Comparison of ENCODE assay signal across 8 cellular contexts in the genomic region with DNA sequence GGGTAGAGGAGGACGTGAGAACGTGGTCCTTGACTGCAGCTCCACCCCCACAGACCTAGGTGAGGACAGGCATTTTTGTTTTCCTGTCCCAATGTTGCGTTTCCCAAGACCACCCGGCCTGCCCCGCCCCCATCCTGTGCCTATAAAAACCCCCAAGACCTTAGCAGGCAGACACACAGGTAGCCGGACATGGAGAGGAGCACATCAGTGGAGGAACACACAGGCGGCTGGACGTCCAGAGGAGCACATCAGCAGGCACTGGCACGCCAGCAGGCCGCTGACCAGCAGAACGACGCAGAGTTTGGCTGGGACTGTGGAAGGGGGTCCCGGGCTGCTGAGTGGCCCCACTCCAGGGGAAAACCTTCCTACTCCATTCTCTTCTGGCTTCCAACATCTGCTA. TPM values are rescaled to one million over a fixed set of nuclear protein-coding genes. Genes with fewer than 3 reads are reported as not detected.
DNase-seq lines count a peak whose midpoint lies in the region; ATAC-seq lines count a peak whose summit lies in the region.

No MANE protein-coding gene starts in this region.

- peak; percentile 15 for DNase-seq in activated CD4-positive, alpha-beta T cell treated with anti-CD3 and anti-CD28 coated beads for 36 hours
- no peak for DNase-seq in activated CD4-positive, alpha-beta T cell treated with anti-CD3 and anti-CD28 coated beads, Interleukin-2, amount 50 U/mL, for 4 hours
- DNase-seq in activated CD8-positive, alpha-beta memory T cell treated with anti-CD3 and anti-CD28 coated beads, Interleukin-2, amount 10 ng/mL, durations not matched to agents 7 days and 5 days: no peak
- DNase-seq in AG08396 (ENCODE audit: low spot score) (no peak), germinal center (ENCODE audit: low spot score) (no peak), T1000 (lab: John Stamatoyannopoulos, UW) (no peak)

- POLR2A ChIA-PET in activated CD4-positive, alpha-beta T cell treated with anti-CD3 and anti-CD28 coated beads for 36 hours (lab: Charles Lee): interaction anchor here (0.6 kb wide), 1 partner anchor 703 kb away, joined by 4 read pairs; no protein-coding TSS in a partner anchor

- H3K9me3 ChIP-seq in iPS-18c (ENCODE audit: control insufficient read depth, insufficient read depth, low read length): no peaks in the 10 kb centered on the region

- H3K9me3 Mint-ChIP-seq in activated CD4-positive, alpha-beta T cell treated with anti-CD3 and anti-CD28 coated beads for 36 hours (ENCODE audit: low read depth): no peaks in the 10 kb centered on the region
- H3K9me3 Mint-ChIP-seq in activated CD8-positive, alpha-beta memory T cell treated with anti-CD3 and anti-CD28 coated beads, Interleukin-2, amount 10 ng/mL, durations not matched to agents 7 days and 5 days (ENCODE audit: low read depth): no peaks in the 10 kb centered on the region
- H3K9me3 Mint-ChIP-seq in stimulated activated memory B cell treated with anti-CD40 and anti-IgM and Interleukin-4, amounts not matched to agents 10 μg/mL and 1 μg/mL and 100 μg/mL, for 72 hours: no peaks in the 10 kb centered on the region

- CTCF ChIA-PET in activated CD4-positive, alpha-beta T cell treated with anti-CD3 and anti-CD28 coated beads for 36 hours (lab: Charles Lee): interaction anchor here (0.7 to 1.1 kb wide), 2 partner anchors 9 to 312 kb away, joined by 3 to 5 read pairs; no protein-coding TSS in a partner anchor
- CTCF ChIA-PET in activated CD8-positive, alpha-beta memory T cell treated with anti-CD3 and anti-CD28 coated beads, Interleukin-2, amount 10 ng/mL, durations not matched to agents 7 days and 5 days (lab: Charles Lee): interaction anchor here (1.3 to 2.3 kb wide), 3 partner anchors 11 to 28 kb away, joined by 3 to 13 read pairs (median 4); no protein-coding TSS in a partner anchor

- H3K4me1 Mint-ChIP-seq in activated CD4-positive, alpha-beta T cell treated with anti-CD3 and anti-CD28 coated beads for 36 hours: peaks cover 5% of the 10 kb centered on the region
- peaks cover 15% of the 10 kb centered on the region for H3K4me1 Mint-ChIP-seq in activated CD8-positive, alpha-beta memory T cell treated with anti-CD3 and anti-CD28 coated beads, Interleukin-2, amount 10 ng/mL, durations not matched to agents 7 days and 5 days
- H3K4me1 Mint-ChIP-seq in stimulated activated memory B cell treated with anti-CD40 and anti-IgM and Interleukin-4, amounts not matched to agents 10 μg/mL and 1 μg/mL and 100 μg/mL, for 72 hours: peaks cover 24% of the 10 kb centered on the region

- H3K36me3 Mint-ChIP-seq in activated CD4-positive, alpha-beta T cell treated with anti-CD3 and anti-CD28 coated beads for 36 hours (ENCODE audit: low read depth): no peaks in the 10 kb centered on the region
- no peaks in the 10 kb centered on the region for H3K36me3 Mint-ChIP-seq in activated CD8-positive, alpha-beta memory T cell treated with anti-CD3 and anti-CD28 coated beads, Interleukin-2, amount 10 ng/mL, durations not matched to agents 7 days and 5 days
- H3K36me3 Mint-ChIP-seq in stimulated activated memory B cell treated with anti-CD40 and anti-IgM and Interleukin-4, amounts not matched to agents 10 μg/mL and 1 μg/mL and 100 μg/mL, for 72 hours: no peaks in the 10 kb centered on the region

- no peak overlapping the region for H3K4me3 Mint-ChIP-seq in activated CD4-positive, alpha-beta T cell treated with anti-CD3 and anti-CD28 coated beads for 36 hours
- peak overlapping the region; percentile 66 for H3K4me3 Mint-ChIP-seq in activated CD8-positive, alpha-beta memory T cell treated with anti-CD3 and anti-CD28 coated beads, Interleukin-2, amount 10 ng/mL, durations not matched to agents 7 days and 5 days
- peak overlapping the region; percentile 72 for H3K4me3 Mint-ChIP-seq in stimulated activated memory B cell treated with anti-CD40 and anti-IgM and Interleukin-4, amounts not matched to agents 10 μg/mL and 1 μg/mL and 100 μg/mL, for 72 hours

- peak overlapping the region; percentile 51 for H3K4me3 ChIP-seq in iPS-18c (ENCODE audit: insufficient read depth, low read depth, low read length)

- ATAC-seq in activated CD4-positive, alpha-beta T cell treated with anti-CD3 and anti-CD28 coated beads for 36 hours: no peak
- ATAC-seq in activated CD8-positive, alpha-beta memory T cell treated with anti-CD3 and anti-CD28 coated beads, Interleukin-2, amount 10 ng/mL, durations not matched to agents 7 days and 5 days: no peak
- peak; percentile 4 for ATAC-seq in stimulated activated memory B cell treated with anti-CD40 and anti-IgM and Interleukin-4, amounts not matched to agents 10 μg/mL and 1 μg/mL and 100 μg/mL, for 72 hours

- H3K27me3 Mint-ChIP-seq in activated CD4-positive, alpha-beta T cell treated with anti-CD3 and anti-CD28 coated beads for 36 hours: peaks cover 5% of the 10 kb centered on the region
- peaks cover 15% of the 10 kb centered on the region for H3K27me3 Mint-ChIP-seq in activated CD8-positive, alpha-beta memory T cell treated with anti-CD3 and anti-CD28 coated beads, Interleukin-2, amount 10 ng/mL, durations not matched to agents 7 days and 5 days
- H3K27me3 Mint-ChIP-seq in stimulated activated memory B cell treated with anti-CD40 and anti-IgM and Interleukin-4, amounts not matched to agents 10 μg/mL and 1 μg/mL and 100 μg/mL, for 72 hours: no peaks in the 10 kb centered on the region

- H3K27ac Mint-ChIP-seq in activated CD4-positive, alpha-beta T cell treated with anti-CD3 and anti-CD28 coated beads for 36 hours: no peak overlapping the region
- no peak overlapping the region for H3K27ac Mint-ChIP-seq in activated CD8-positive, alpha-beta memory T cell treated with anti-CD3 and anti-CD28 coated beads, Interleukin-2, amount 10 ng/mL, durations not matched to agents 7 days and 5 days
- peak overlapping the region; percentile 86 for H3K27ac Mint-ChIP-seq in stimulated activated memory B cell treated with anti-CD40 and anti-IgM and Interleukin-4, amounts not matched to agents 10 μg/mL and 1 μg/mL and 100 μg/mL, for 72 hours

- intact Hi-C loops in activated CD4-positive, alpha-beta T cell treated with anti-CD3 and anti-CD28 coated beads for 36 hours (cut with DNase I, micrococcal nuclease): loop anchor here (1.0 kb wide), 4 partner anchors 13 to 354 kb away; a partner anchor contains a TSS

RNA-seq across cellular contexts. Expression of a gene that starts 12.7 kb away (rescaled TPM):
- total RNA-seq in activated CD4-positive, alpha-beta T cell treated with anti-CD3 and anti-CD28 coated beads for 36 hours: 10 to 100 TPM; 31.9 to 46.0 TPM
- 10 to 100 TPM; 23.8 to 29.0 TPM for total RNA-seq in activated CD8-positive, alpha-beta memory T cell treated with anti-CD3 and anti-CD28 coated beads, Interleukin-2, amount 10 ng/mL, durations not matched to agents 7 days and 5 days

RNA-seq across cellular contexts. Expression of a gene that starts 30.2 kb away (rescaled TPM):
- total RNA-seq in activated CD4-positive, alpha-beta T cell treated with anti-CD3 and anti-CD28 coated beads for 36 hours: 1 to 10 TPM; 4.2 to 4.5 TPM
- total RNA-seq in activated CD8-positive, alpha-beta memory T cell treated with anti-CD3 and anti-CD28 coated beads, Interleukin-2, amount 10 ng/mL, durations not matched to agents 7 days and 5 days: 1 to 10 TPM; 5.6 to 6.5 TPM

RNA-seq across cellular contexts. Expression of a gene that starts 37.4 kb away (rescaled TPM):
- 10 to 100 TPM; 27.4 to 35.6 TPM for total RNA-seq in activated CD4-positive, alpha-beta T cell treated with anti-CD3 and anti-CD28 coated beads for 36 hours
- 10 to 100 TPM; 39.0 to 41.2 TPM for total RNA-seq in activated CD8-positive, alpha-beta memory T cell treated with anti-CD3 and anti-CD28 coated beads, Interleukin-2, amount 10 ng/mL, durations not matched to agents 7 days and 5 days

RNA-seq across cellular contexts. Expression of a gene that starts 47.0 kb away (rescaled TPM):
- 10 to 100 TPM; 55.0 to 64.8 TPM for total RNA-seq in activated CD4-positive, alpha-beta T cell treated with anti-CD3 and anti-CD28 coated beads for 36 hours
- 10 to 100 TPM; 75.7 to 87.2 TPM for total RNA-seq in activated CD8-positive, alpha-beta memory T cell treated with anti-CD3 and anti-CD28 coated beads, Interleukin-2, amount 10 ng/mL, durations not matched to agents 7 days and 5 days

RNA-seq across cellular contexts. Expression of a gene that starts 59.7 kb away (rescaled TPM):
- total RNA-seq in activated CD4-positive, alpha-beta T cell treated with anti-CD3 and anti-CD28 coated beads for 36 hours: 10 to 100 TPM; 53.1 to 64.1 TPM
- 10 to 100 TPM; 52.9 to 67.1 TPM for total RNA-seq in activated CD8-positive, alpha-beta memory T cell treated with anti-CD3 and anti-CD28 coated beads, Interleukin-2, amount 10 ng/mL, durations not matched to agents 7 days and 5 days
